ENCODE assay signal across 18 cellular contexts in genomic region chr11:60158666-60159065, GRCh38. TPM values are rescaled to one million over a fixed set of nuclear protein-coding genes. Genes with fewer than 3 reads are reported as not detected.
DNase-seq lines count a peak whose midpoint lies in the region; ATAC-seq, FAIRE-seq and TF ChIP-seq lines count a peak whose summit lies in the region.
"Had no signal": no experiment of that assay in that cellular context is flagged by ENCODE, and none has a peak within 500 bp of the region (broad histone marks: within the 10 kb centered on the region; RNA-seq: fewer than 3 reads in every experiment).

No MANE protein-coding gene starts in this region.

- peaks cover 0 to 3% of the 10 kb centered on the region in 2 donors for H3K4me1 Mint-ChIP-seq in natural killer cell treated with Interleukin-12 subunit alpha and Interleukin-12 subunit beta and Interleukin-15 and Interleukin-18, amount 100 ng/mL, for 72 hours (ENCODE audit: low read depth in 2 of 2)
- H3K4me1 Mint-ChIP-seq: H9, IgD-negative memory B cell had no signal

- no peaks in the 10 kb centered on the region for H3K9me3 Mint-ChIP-seq in natural killer cell treated with Interleukin-12 subunit alpha and Interleukin-12 subunit beta and Interleukin-15 and Interleukin-18, amount 100 ng/mL, for 72 hours

- POLR2A ChIA-PET in K562 (lab: Yijun Ruan, JAX), result no interaction called here

- peaks cover 7 to 33% of the 10 kb centered on the region in 2 donors for H3K27me3 Mint-ChIP-seq in natural killer cell treated with Interleukin-12 subunit alpha and Interleukin-12 subunit beta and Interleukin-15 and Interleukin-18, amount 100 ng/mL, for 72 hours

- no peaks in the 10 kb centered on the region for H3K9me3 ChIP-seq in K562 (replicated peaks; ENCODE audit: control insufficient read depth, insufficient read depth, low read depth, low read length)

- H2AFZ ChIP-seq in K562 (ENCODE audit: low read depth, low read length), result no peak overlapping the region

- no peaks in the 10 kb centered on the region for H4K20me1 ChIP-seq in K562 (replicated peaks; ENCODE audit: control insufficient read depth, insufficient read depth, low read length)
- H4K20me1 ChIP-seq: BLaER1 treated with 17β-estradiol and CSF1 and Interleukin-3, amounts not matched to agents 10 nM and 100 nM had no signal

- no peak overlapping the region for H3K9ac ChIP-seq in K562 (ENCODE audit: insufficient read depth in 1 of 2, low read depth in 2 of 2, low read length in 2 of 2)
- H3K9ac ChIP-seq: BLaER1 treated with 17β-estradiol and CSF1 and Interleukin-3, amounts not matched to agents 10 nM and 100 nM had no signal

- H3K4me1 ChIP-seq in K562 (replicated peaks in 1 of 2; ENCODE audit: control insufficient read depth in 2 of 2, insufficient read depth in 2 of 2, low read length in 2 of 2), result no peaks in the 10 kb centered on the region

- TF ChIP-seq CTCF in K562 (IDR thresholded peaks at IDR 0.05 in 2 of 3, conservative IDR thresholded peaks at IDR 0.05 in 1 of 3; ENCODE audit: insufficient read depth in 2 of 3, low read depth in 1 of 3, low read length in 3 of 3), result no peak

- H3K9me1 ChIP-seq in K562 (ENCODE audit: control insufficient read depth, insufficient read depth, low read length), result no peaks in the 10 kb centered on the region

- H3K4me2 ChIP-seq in K562 (ENCODE audit: insufficient read depth, low read length), result no peak overlapping the region
- H3K4me2 ChIP-seq: BLaER1 treated with 17β-estradiol and CSF1 and Interleukin-3, amounts not matched to agents 10 nM and 100 nM had no signal

- CTCF ChIA-PET in K562 (lab: Yijun Ruan, JAX; ENCODE audit: low intra/inter-chr PET ratio), result no interaction called here

- no peak for TF ChIP-seq POLR2A in K562 (conservative IDR thresholded peaks at IDR 0.05)

- no peaks in the 10 kb centered on the region for H3K79me2 ChIP-seq in K562 (ENCODE audit: control insufficient read depth, insufficient read depth, low read length)

- 17% methylated on average over 3 of the region's 3 CpGs for WGBS in K562 (ENCODE audit: insufficient coverage, low coverage, missing lambda C conversion rate)

- no TSS peak for BruUV-seq in K562 (replicated peaks; lab: Mats Ljungman, UMichigan)

- no peak for FAIRE-seq in K562 (lab: Jason Lieb, UNC)
- FAIRE-seq: D721Med, H1, HepG2 had no signal

- H3K27ac ChIP-seq in K562 (ENCODE audit: extremely low read depth, low read depth, low read length), result no peak overlapping the region
- H3K27ac ChIP-seq: BLaER1 treated with 17β-estradiol and CSF1 and Interleukin-3, amounts not matched to agents 10 nM and 100 nM had no signal

- H3K27me3 ChIP-seq in K562 (ENCODE audit: control insufficient read depth in 2 of 2, insufficient read depth in 2 of 2, low read length in 2 of 2), result no peaks in the 10 kb centered on the region
- H3K27me3 ChIP-seq: BLaER1 treated with 17β-estradiol and CSF1 and Interleukin-3, amounts not matched to agents 10 nM and 100 nM had no signal

- no peak for ATAC-seq in K562
- no peak for ATAC-seq in natural killer cell treated with Interleukin-12 subunit alpha and Interleukin-12 subunit beta and Interleukin-15 and Interleukin-18, amount 100 ng/mL, for 72 hours
- ATAC-seq: HepG2 had no signal

- H3K4me3 Mint-ChIP-seq in natural killer cell treated with Interleukin-12 subunit alpha and Interleukin-12 subunit beta and Interleukin-15 and Interleukin-18, amount 100 ng/mL, for 72 hours, result no peak overlapping the region
- H3K4me3 Mint-ChIP-seq: B cell; CD8-positive, alpha-beta memory T cell; H9; IgD-negative memory B cell had no signal

- no peak overlapping the region for H3K4me3 ChIP-seq in K562
- H3K4me3 ChIP-seq: BLaER1 treated with 17β-estradiol and CSF1 and Interleukin-3, amounts not matched to agents 10 nM and 100 nM had no signal

- no peaks in the 10 kb centered on the region for H3K36me3 Mint-ChIP-seq in natural killer cell treated with Interleukin-12 subunit alpha and Interleukin-12 subunit beta and Interleukin-15 and Interleukin-18, amount 100 ng/mL, for 72 hours
- H3K36me3 Mint-ChIP-seq: CD8-positive, alpha-beta memory T cell had no signal

- DNase-seq in DMS53 (lab: John Stamatoyannopoulos, UW) (peak; percentile 79), HT1080 (ENCODE audit: low read depth) (peak; percentile 36), K562 (ENCODE audit: extremely low read depth in 1 of 4, low spot score in 3 of 4) (no peak), myocyte (ENCODE audit: low read depth) (peak; percentile 3), nucleus accumbens (lab: John Stamatoyannopoulos, UW) (no peak)
- no peak for DNase-seq in natural killer cell treated with Interleukin-12 subunit alpha and Interleukin-12 subunit beta and Interleukin-15 and Interleukin-18, amount 100 ng/mL, for 72 hours (ENCODE audit: low spot score)
- DNase-seq: CD8-positive, alpha-beta memory T cell; COR-L47; DMS79 treated with DMSO at 0.1 percent for 48 hours; GF-D8; H9 had no signal

- no peak for TF ChIP-seq EP300 in K562 (IDR thresholded peaks at IDR 0.05; ENCODE audit: low read length)

- in situ Hi-C loops in K562 (cut with MboI), result no loop called here

- H3K36me3 ChIP-seq in K562 (ENCODE audit: control insufficient read depth, insufficient read depth, low read length), result no peaks in the 10 kb centered on the region

- TF ChIP-seq RAD21 in K562 (CRISPR knock-in tag; conservative IDR thresholded peaks at IDR 0.05 in 1 of 2, IDR thresholded peaks at IDR 0.05 in 1 of 2), result no peak

- H3K27ac Mint-ChIP-seq in natural killer cell treated with Interleukin-12 subunit alpha and Interleukin-12 subunit beta and Interleukin-15 and Interleukin-18, amount 100 ng/mL, for 72 hours, result no peak overlapping the region
- H3K27ac Mint-ChIP-seq: B cell; CD8-positive, alpha-beta memory T cell; H9; IgD-negative memory B cell had no signal

- intact Hi-C loops in K562 (cut with micrococcal nuclease), result no loop called here

TF ChIP-seq in K562, 482 proteins besides CTCF, POLR2A, EP300 and RAD21:
- TF ChIP-seq FOSL1 (tag; conservative IDR thresholded peaks at IDR 0.05), result peak; percentile 54; the same call in 1 of the 2 replicates
- no peak for TF ChIP-seq GABPA (tag; conservative IDR thresholded peaks at IDR 0.05; ENCODE audit: low read depth)
TF ChIP-seq in K562: peak in this region for 1.

RNA-seq across cellular contexts. Expression of gene MS4A6A, which starts 24.2 kb away (rescaled TPM):
- total RNA-seq in HT1080 (2014; rRNA removed; shearing (Covaris generic)), result not detected in 2 replicates
- not detected in 2 replicates for polyA plus RNA-seq in HT1080 (2015; cell fraction: cytosol; rRNA removed)
- polyA plus RNA-seq in HT1080 (2015; cell fraction: nucleus; rRNA removed), result 0.17 TPM in 1 of 2 replicates, not detected in the other
- 0.35 TPM in 1 of 2 replicates, not detected in the other for total RNA-seq in K562 (2011; cell fraction: chromatin; rRNA removed; ENCODE audit: low replicate concordance)
- total RNA-seq in K562 (2011; cell fraction: nucleolus; rRNA removed), result 0.33 and 0.53 TPM in 2 replicates
- not detected in 2 replicates for total RNA-seq in K562 (2011; cell fraction: nucleoplasm; rRNA removed)
- total RNA-seq in K562 (2014; rRNA removed) (1.7 and 2.0 TPM in 2 replicates), K562 (2014; rRNA removed; fragmentation: Illumina TruSeq; extraction: Trizol) (3.3 and 3.4 TPM in 2 replicates), K562 (2015; rRNA removed; fragmentation: Illumina TruSeq; extraction: Trizol) (9.1 and 9.5 TPM in 2 replicates), K562 (2021) (1.7 and 3.4 TPM in 2 replicates), myocyte (not detected in 2 replicates)
- polyA plus RNA-seq in K562 (2011; rRNA removed) (0.57 and 25.1 TPM in 2 replicates), K562 (2014; fragmentation: Illumina TruSeq; extraction: Trizol) (4.3 and 5.6 TPM in 2 replicates), K562 (2014; fragmentation: Nextera tagmentation; extraction: Ambion mirVana) (1 to 10 TPM; 5.5 to 5.8 TPM), K562 (2014; rRNA removed) (4.2 and 4.7 TPM in 2 replicates)
- polyA plus RNA-seq in K562 (2011; cell fraction: cytosol; rRNA removed), result 0.06 and 11.1 TPM in 2 replicates
- 0.13 and 26.4 TPM in 2 replicates for polyA plus RNA-seq in K562 (2011; cell fraction: nucleus; rRNA removed)
- polyA plus RNA-seq in K562 (2012), result 1.9 and 7.6 TPM in 2 replicates
- 12.9 TPM in 1 of 2 replicates, not detected in the other for polyA minus RNA-seq in K562 (2011; rRNA and poly(A)+ RNA removed)
- 5.4 TPM in 1 of 2 replicates, not detected in the other for polyA minus RNA-seq in K562 (2011; cell fraction: cytosol; rRNA and poly(A)+ RNA removed)
- polyA minus RNA-seq in K562 (2011; cell fraction: nucleus; rRNA and poly(A)+ RNA removed), result 16.8 TPM in 1 of 2 replicates, not detected in the other
- polyA plus RNA-seq in myocyte (2012), result not detected
- not detected for total RNA-seq in natural killer cell treated with Interleukin-12 subunit alpha and Interleukin-12 subunit beta and Interleukin-15 and Interleukin-18, amount 100 ng/mL, for 72 hours
- total RNA-seq: A172, H1, H9, HepG2 had no signal
- polyA plus RNA-seq: H1, HepG2 had no signal

Comparison
In these comparisons a context has a peak if more than half of its experiments do, and no peak if none do; other contexts are left out.
1. DNase-seq: peak in DMS53 (single experiment), HT1080 (single experiment) and myocyte (single experiment); none in K562 (0 of 4), natural killer cell treated with Interleukin-12 subunit alpha and Interleukin-12 subunit beta and Interleukin-15 and Interleukin-18, amount 100 ng/mL, for 72 hours (single experiment) and nucleus accumbens (0 of 56).